ENCODE assay signal across 1 cellular context in the genomic region with DNA sequence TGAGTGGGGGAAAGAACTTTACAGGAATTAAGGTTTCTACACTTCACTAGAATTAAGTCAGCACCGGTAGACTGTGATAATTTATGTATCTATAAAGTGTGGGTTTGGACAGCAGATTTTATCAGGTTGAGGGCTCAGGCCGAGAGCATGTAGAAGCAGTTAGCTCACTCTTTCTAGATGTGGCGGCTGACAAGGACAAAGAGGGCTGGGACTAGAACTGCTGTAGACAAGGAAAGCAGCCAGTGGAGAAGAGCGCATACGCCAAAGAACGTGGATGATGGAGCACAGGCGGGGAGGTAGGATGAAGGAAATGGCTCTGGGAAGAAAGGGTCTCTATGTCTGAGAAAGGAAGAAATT.
TF ChIP-seq lines count a peak whose summit lies in the region.

No MANE protein-coding gene starts in this region.

TF ChIP-seq in GM12878, 131 proteins besides CTCF, POLR2A, EP300 and RAD21:
- no peak for TF ChIP-seq RCOR1 (conservative IDR thresholded peaks at IDR 0.05; ENCODE audit: low read depth, low read length)
- peak; percentile 68; the same call in 1 of the 2 replicates for TF ChIP-seq HDGF (IDR thresholded peaks at IDR 0.05)
- TF ChIP-seq FOS (IDR thresholded peaks at IDR 0.05; ENCODE audit: borderline replicate concordance, extremely low read depth, insufficient read length): no peak
